In the genomic region with DNA sequence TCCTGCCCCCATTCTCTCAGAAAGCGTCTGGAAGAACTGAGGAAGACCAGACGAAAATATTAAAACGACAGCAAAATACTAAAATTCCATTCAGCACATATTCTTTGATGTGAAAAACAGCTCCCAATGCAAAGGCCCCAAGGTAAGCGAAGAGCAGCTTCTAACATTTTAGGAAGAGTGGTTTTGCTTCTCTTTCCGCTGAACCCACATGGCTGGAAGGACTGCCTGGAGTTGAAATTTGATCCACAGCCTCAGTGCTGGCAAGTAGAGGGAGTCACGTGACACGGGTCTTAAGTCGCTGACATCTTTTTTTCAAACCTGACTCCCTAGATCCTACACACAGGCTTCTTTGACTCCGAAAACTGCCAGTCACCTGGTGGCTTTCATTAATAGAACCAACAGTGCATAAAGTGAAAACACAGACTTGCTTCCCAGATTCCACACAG, we compare ENCODE assay signal across 8 cellular contexts. TPM values are rescaled to one million over a fixed set of nuclear protein-coding genes. Genes with fewer than 3 reads are reported as not detected.
DNase-seq lines count a peak whose midpoint lies in the region; ATAC-seq and TF ChIP-seq lines count a peak whose summit lies in the region.

Gene FAM13A, minus strand, starts transcription at position 233 of the 446 bp plus-strand sequence. Its CDS starts 221 bp downstream, at position 12.

- CTCF ChIA-PET in AG04449 (lab: Yijun Ruan, JAX) = interaction anchor here (0.9 to 1.7 kb wide), 4 partner anchors 54 to 238 kb away, joined by 3 read pairs; no protein-coding TSS in a partner anchor

- POLR2A ChIA-PET in AG04449 (lab: Yijun Ruan, JAX) = no interaction called here

- peak within 1 kb of the TSS; percentile 1 to 34 (median 2) for H3K27ac ChIP-seq in right lobe of liver
- peak within 1 kb of the TSS; percentile 75 for H3K27ac ChIP-seq in subcutaneous abdominal adipose tissue (ENCODE audit: low read depth, low read length)

- TF ChIP-seq POLR2A in right lobe of liver (IDR thresholded peaks at IDR 0.05) = no peak

- no peak for TF ChIP-seq EP300 in Ishikawa (IDR thresholded peaks at IDR 0.05; ENCODE audit: borderline replicate concordance)

- DNase-seq in AG04449 (ENCODE audit: low read depth, low spot score) (peak; percentile 91), RKO (ENCODE audit: low spot score) (peak; percentile 99), right lobe of liver (peak; percentile 55 to 78 (median 71)), NCI-H345 treated with DMSO at 0.1 percent for 48 hours (lab: John Stamatoyannopoulos, UW; ENCODE audit: unreplicated experiment) (no peak)

- intact Hi-C loops in right lobe of liver (cut with DNase I) = no loop called here

- H3K9ac ChIP-seq in endocrine pancreas (ENCODE audit: control insufficient read depth, insufficient read depth, low read length) (peak within 1 kb of the TSS; percentile 51), subcutaneous abdominal adipose tissue (ENCODE audit: low read length in 5 of 5) (peak within 1 kb of the TSS; percentile 43 to 84 (median 51))

- TF ChIP-seq RAD21 in Ishikawa (IDR thresholded peaks at IDR 0.05; ENCODE audit: low read depth) = no peak

- 17% methylated on average over 9 of the region's 9 CpGs for WGBS in right lobe of liver (ENCODE audit: insufficient coverage, low coverage, low lambda C conversion rate, missing lambda C conversion rate)

- H3K4me3 ChIP-seq in AG04449 (ENCODE audit: low read depth, low read length) (peak within 1 kb of the TSS; percentile 59), endocrine pancreas (ENCODE audit: control insufficient read depth, insufficient read depth, low read length) (peak within 1 kb of the TSS; percentile 84), right lobe of liver (peak within 1 kb of the TSS; percentile 24 to 45 (median 42)), subcutaneous abdominal adipose tissue (ENCODE audit: low read depth in 1 of 5, low read length in 5 of 5) (peak within 1 kb of the TSS; percentile 54 to 81 (median 58))

- ATAC-seq in GM18868 (IDR thresholded peaks at IDR 0.05; ENCODE audit: unreplicated experiment) (peak; percentile 65), right lobe of liver (peak; percentile 87 to 97 (median 96))

- H3K27me3 ChIP-seq in endocrine pancreas (ENCODE audit: control insufficient read depth, insufficient read depth, low read length) = no peaks in the 10 kb centered on the region
- no peaks in the 10 kb centered on the region for H3K27me3 ChIP-seq in right lobe of liver
- no peaks in the 10 kb centered on the region for H3K27me3 ChIP-seq in subcutaneous abdominal adipose tissue (ENCODE audit: control insufficient read depth in 5 of 5, insufficient read depth in 4 of 5, low read length in 5 of 5)

- H3K9me3 ChIP-seq in endocrine pancreas (ENCODE audit: control insufficient read depth, low read length) (no peaks in the 10 kb centered on the region), right lobe of liver (no peaks in the 10 kb centered on the region), subcutaneous abdominal adipose tissue (ENCODE audit: control insufficient read depth in 5 of 5, low read length in 5 of 5) (peaks cover 0 to 3% (median 0%) of the 10 kb centered on the region in 5 donors)

- TF ChIP-seq CTCF in AG04449 (IDR thresholded peaks at IDR 0.05; ENCODE audit: insufficient read depth, low read length, missing control alignments) (no peak), right lobe of liver (IDR thresholded peaks at IDR 0.05) (no peak)

- H3K4me1 ChIP-seq in endocrine pancreas (ENCODE audit: control insufficient read depth, insufficient read depth, low read length) (peaks cover 4% of the 10 kb centered on the region), right lobe of liver (no peaks in the 10 kb centered on the region), subcutaneous abdominal adipose tissue (ENCODE audit: control insufficient read depth in 5 of 5, insufficient read depth in 5 of 5, low read length in 5 of 5) (peaks cover 0 to 26% (median 9%) of the 10 kb centered on the region in 5 donors)

- H3K36me3 ChIP-seq in endocrine pancreas (ENCODE audit: control insufficient read depth, insufficient read depth, low read length) (no peaks in the 10 kb centered on the region), right lobe of liver (no peaks in the 10 kb centered on the region), subcutaneous abdominal adipose tissue (ENCODE audit: control insufficient read depth in 5 of 5, insufficient read depth in 5 of 5, low read length in 5 of 5) (no peaks in the 10 kb centered on the region)

TF ChIP-seq in Ishikawa, 13 proteins besides CTCF, POLR2A, EP300 and RAD21:
- no peak for TF ChIP-seq TCF12 (IDR thresholded peaks at IDR 0.05; ENCODE audit: low read depth)
- no peak for TF ChIP-seq CREB1 (IDR thresholded peaks at IDR 0.05; ENCODE audit: low read depth)
- TF ChIP-seq CEBPB (IDR thresholded peaks at IDR 0.05) = no peak
- TF ChIP-seq TEAD4 (IDR thresholded peaks at IDR 0.05) = no peak
- TF ChIP-seq, protein P1, sequence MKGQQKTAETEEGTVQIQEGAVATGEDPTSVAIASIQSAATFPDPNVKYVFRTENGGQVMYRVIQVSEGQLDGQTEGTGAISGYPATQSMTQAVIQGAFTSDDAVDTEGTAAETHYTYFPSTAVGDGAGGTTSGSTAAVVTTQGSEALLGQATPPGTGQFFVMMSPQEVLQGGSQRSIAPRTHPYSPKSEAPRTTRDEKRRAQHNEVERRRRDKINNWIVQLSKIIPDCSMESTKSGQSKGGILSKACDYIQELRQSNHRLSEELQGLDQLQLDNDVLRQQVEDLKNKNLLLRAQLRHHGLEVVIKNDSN (IDR thresholded peaks at IDR 0.05) = peak; percentile 97
- peak; percentile 46; the same call in 1 of the 2 replicates for TF ChIP-seq YY1 (IDR thresholded peaks at IDR 0.05; ENCODE audit: low read depth)
- no peak for TF ChIP-seq EGR1 (IDR thresholded peaks at IDR 0.05)
- no peak for TF ChIP-seq ZBTB7A (IDR thresholded peaks at IDR 0.05; ENCODE audit: low read depth)
- TF ChIP-seq, protein P2, sequence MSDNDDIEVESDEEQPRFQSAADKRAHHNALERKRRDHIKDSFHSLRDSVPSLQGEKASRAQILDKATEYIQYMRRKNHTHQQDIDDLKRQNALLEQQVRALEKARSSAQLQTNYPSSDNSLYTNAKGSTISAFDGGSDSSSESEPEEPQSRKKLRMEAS (IDR thresholded peaks at IDR 0.05) = peak; percentile 92
- peak; percentile 62; the same call in 1 of the 2 replicates for TF ChIP-seq NFIC (IDR thresholded peaks at IDR 0.05)
TF ChIP-seq in Ishikawa: peak in this region for 4.

RNA-seq across cellular contexts. Expression of gene FAM13A, which starts in this region (rescaled TPM):
- total RNA-seq in right lobe of liver = 10 to 100 TPM; 28.3 to 82.5 (median 51.7) TPM
